8 cellular contexts compared by ENCODE assay signal in the genomic region with DNA sequence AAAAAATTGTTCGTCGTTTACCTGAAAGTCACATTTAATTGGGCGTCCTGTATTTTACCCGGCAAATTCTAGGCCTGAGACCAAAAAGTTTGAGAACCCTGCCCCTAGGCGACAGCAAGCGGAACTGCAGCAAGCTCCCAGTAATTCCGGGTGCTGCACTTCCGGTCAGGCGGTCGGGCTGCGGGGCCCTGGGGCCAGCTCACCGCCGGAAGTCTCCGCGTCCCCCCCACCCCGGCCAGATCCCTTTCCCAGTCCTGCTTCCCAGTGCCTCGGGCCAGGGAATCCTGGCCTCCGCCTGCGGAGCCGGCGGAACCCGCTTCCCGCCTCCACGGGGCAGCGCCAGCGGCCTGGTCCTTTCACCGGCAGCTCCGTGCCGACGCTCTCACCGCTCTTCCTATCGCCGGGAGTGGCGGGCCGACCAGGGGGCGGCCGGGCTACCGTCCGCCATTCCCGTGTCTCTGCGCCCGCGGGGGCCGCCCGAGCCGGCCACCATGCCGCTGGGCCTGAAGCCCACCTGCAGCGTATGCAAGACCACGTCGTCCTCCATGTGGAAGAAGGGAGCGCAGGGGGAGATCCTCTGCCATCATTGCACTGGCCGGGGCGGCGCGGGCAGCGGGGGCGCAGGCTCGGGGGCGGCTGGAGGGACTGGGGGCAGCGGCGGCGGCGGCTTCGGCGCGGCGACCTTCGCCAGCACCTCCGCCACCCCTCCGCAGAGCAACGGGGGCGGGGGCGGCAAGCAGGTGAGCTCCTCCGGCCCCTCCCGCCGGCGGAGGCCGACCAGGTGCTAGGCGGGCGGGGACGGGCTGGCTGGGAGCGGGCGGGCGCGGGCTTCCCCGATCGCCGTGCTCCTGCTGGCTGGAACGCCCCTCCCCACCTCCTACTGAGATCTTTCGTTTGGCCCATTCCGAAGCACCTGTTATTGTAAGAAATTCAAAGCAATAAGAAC. TPM values are rescaled to one million over a fixed set of nuclear protein-coding genes. Genes with fewer than 3 reads are reported as not detected.
DNase-seq lines count a peak whose midpoint lies in the region; ATAC-seq lines count a peak whose summit lies in the region.

A gene with protein sequence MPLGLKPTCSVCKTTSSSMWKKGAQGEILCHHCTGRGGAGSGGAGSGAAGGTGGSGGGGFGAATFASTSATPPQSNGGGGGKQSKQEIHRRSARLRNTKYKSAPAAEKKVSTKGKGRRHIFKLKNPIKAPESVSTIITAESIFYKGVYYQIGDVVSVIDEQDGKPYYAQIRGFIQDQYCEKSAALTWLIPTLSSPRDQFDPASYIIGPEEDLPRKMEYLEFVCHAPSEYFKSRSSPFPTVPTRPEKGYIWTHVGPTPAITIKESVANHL (plus strand): TSS at position 244 of the 946 bp plus-strand sequence. CDS start 248 bp downstream, at position 492.

- H3K4me1 ChIP-seq in GM23248 (ENCODE audit: insufficient read depth) = 0 out of 2 replicates have a peak, but pooled peaks cover 6% of the 10 kb centered on the region
- peaks cover 9 to 14% of the 10 kb centered on the region in 2 donors for H3K4me1 ChIP-seq in naive thymus-derived CD4-positive, alpha-beta T cell (ENCODE audit: control insufficient read depth in 2 of 2, insufficient read depth in 2 of 2, low read length in 2 of 2)

- no peaks in the 10 kb centered on the region for H3K9me3 Mint-ChIP-seq in naive thymus-derived CD4-positive, alpha-beta T cell
- peaks cover 0 to 1% of the 10 kb centered on the region in 2 donors for H3K9me3 Mint-ChIP-seq in stimulated activated naive B cell treated with anti-CD40 and anti-IgM and Interleukin-4, amounts not matched to agents 10 μg/mL and 1 μg/mL and 100 μg/mL, for 72 hours

- peak within 1 kb of the TSS; percentile 82 for H3K4me2 ChIP-seq in GM23248 (ENCODE audit: unreplicated experiment)

- H2AFZ ChIP-seq in GM23248 = peak within 1 kb of the TSS; percentile 84

- 1 to 2% methylated on average over 48 to 79 of the region's 91 CpGs for WGBS in GM23248 (ENCODE audit: low coverage in 1 of 2, low lambda C conversion rate in 2 of 2, missing lambda C conversion rate in 2 of 2), 2 experiments

- peak within 1 kb of the TSS; percentile 60 for H3K27ac ChIP-seq in GM23248
- H3K27ac ChIP-seq in naive thymus-derived CD4-positive, alpha-beta T cell (ENCODE audit: low read depth, low read length) = peak within 1 kb of the TSS; percentile 95

- H3K9ac ChIP-seq in GM23248 = peak within 1 kb of the TSS; percentile 87

- peaks cover 6 to 38% (median 17%) of the 10 kb centered on the region in 7 donors for H3K4me1 Mint-ChIP-seq in naive thymus-derived CD4-positive, alpha-beta T cell
- peaks cover 6 to 13% of the 10 kb centered on the region in 2 donors for H3K4me1 Mint-ChIP-seq in stimulated activated naive B cell treated with anti-CD40 and anti-IgM and Interleukin-4, amounts not matched to agents 10 μg/mL and 1 μg/mL and 100 μg/mL, for 72 hours

- in situ Hi-C loops in GM23248 (cut with MboI) = no loop called here

- peak within 1 kb of the TSS; percentile 81 to 97 (median 93) for H3K4me3 Mint-ChIP-seq in naive thymus-derived CD4-positive, alpha-beta T cell
- H3K4me3 Mint-ChIP-seq in stimulated activated naive B cell treated with anti-CD40 and anti-IgM and Interleukin-4, amounts not matched to agents 10 μg/mL and 1 μg/mL and 100 μg/mL, for 72 hours = peak within 1 kb of the TSS; percentile 89 to 94

- POLR2A ChIA-PET in naive thymus-derived CD4-positive, alpha-beta T cell (lab: Charles Lee) = interaction anchor here (0.7 to 3.3 kb wide), 22 partner anchors 9 to 785 kb away, joined by 3 to 34 read pairs (median 5); partner anchors contain the start of genes AKAP9, ANKIB1, CYP51A1 and ERVW-1

- H3K27me3 ChIP-seq in GM23248 (replicated peaks; ENCODE audit: insufficient read depth) = no peaks in the 10 kb centered on the region
- H3K27me3 ChIP-seq in naive thymus-derived CD4-positive, alpha-beta T cell (ENCODE audit: control insufficient read depth in 2 of 2, insufficient read depth in 2 of 2, low read length in 2 of 2) = no peaks in the 10 kb centered on the region

- H3K27me3 Mint-ChIP-seq in naive thymus-derived CD4-positive, alpha-beta T cell = peaks cover 0 to 3% (median 0%) of the 10 kb centered on the region in 5 donors
- H3K27me3 Mint-ChIP-seq in stimulated activated naive B cell treated with anti-CD40 and anti-IgM and Interleukin-4, amounts not matched to agents 10 μg/mL and 1 μg/mL and 100 μg/mL, for 72 hours = no peaks in the 10 kb centered on the region

- no peaks in the 10 kb centered on the region for H4K20me1 ChIP-seq in GM23248 (ENCODE audit: insufficient read depth)

- H3K9me3 ChIP-seq in GM23248 (ENCODE audit: low read depth) = no peaks in the 10 kb centered on the region
- no peaks in the 10 kb centered on the region for H3K9me3 ChIP-seq in naive thymus-derived CD4-positive, alpha-beta T cell (ENCODE audit: control insufficient read depth in 2 of 3, low read length in 3 of 3)

- ATAC-seq in naive thymus-derived CD4-positive, alpha-beta T cell = peak; percentile 89
- ATAC-seq in stimulated activated naive B cell treated with anti-CD40 and anti-IgM and Interleukin-4, amounts not matched to agents 10 μg/mL and 1 μg/mL and 100 μg/mL, for 72 hours (replicated peaks) = peak; percentile 87 to 91

- H3F3A ChIP-seq in GM23248 (ENCODE audit: insufficient read depth) = no peaks in the 10 kb centered on the region

- intact Hi-C loops in naive thymus-derived CD4-positive, alpha-beta T cell (cut with micrococcal nuclease) = loop anchor here (1.0 to 5.0 kb wide), 24 partner anchors 14 to 1993 kb away; partner anchors contain the start of genes AKAP9 (in 2 of the 2), ANKIB1 (in 2 of the 2), CYP51A1 (in 2 of the 2) and KRIT1 (in 2 of the 2)

- peaks cover 29% of the 10 kb centered on the region for H3K79me2 ChIP-seq in GM23248 (ENCODE audit: insufficient read depth)

- H3K4me3 ChIP-seq in GM23248 = peak within 1 kb of the TSS; percentile 85
- peak within 1 kb of the TSS; percentile 63 for H3K4me3 ChIP-seq in naive thymus-derived CD4-positive, alpha-beta T cell (ENCODE audit: low read length)

- H3K36me3 ChIP-seq in GM23248 (ENCODE audit: low read depth) = peaks cover 21% of the 10 kb centered on the region; the same call in 1 of the 2 replicates
- H3K36me3 ChIP-seq in naive thymus-derived CD4-positive, alpha-beta T cell (ENCODE audit: control insufficient read depth in 2 of 3, insufficient read depth in 3 of 3, low read length in 3 of 3) = peaks cover 0 to 4% (median 4%) of the 10 kb centered on the region in 3 experiments

- peak; percentile 98 for DNase-seq in ELF-1 (ENCODE audit: low read depth, low spot score)
- peak; percentile 96 for DNase-seq in GM23248
- peak; percentile 86 to 89 for DNase-seq in Kasumi-1 (lab: John Stamatoyannopoulos, UW)
- DNase-seq in RPMI8226 = peak; percentile 94
- peak; percentile 42 to 71 for DNase-seq in activated T-helper 1 cell treated with anti-CD3 and anti-CD28 coated beads, Interleukin-2, amount 50 U/mL, for 16 hours (ENCODE audit: low read depth in 1 of 2, low spot score in 1 of 2)
- peak; percentile 90 for DNase-seq in fibroblast of gingiva (ENCODE audit: low read depth)
- DNase-seq in naive thymus-derived CD4-positive, alpha-beta T cell = peak; percentile 64 to 87 (median 84)
- peak; percentile 85 for DNase-seq in stimulated activated naive B cell treated with anti-CD40 and anti-IgM and Interleukin-4, amounts not matched to agents 10 μg/mL and 1 μg/mL and 100 μg/mL, for 72 hours

- peaks cover 0 to 11% (median 6%) of the 10 kb centered on the region in 5 donors for H3K36me3 Mint-ChIP-seq in naive thymus-derived CD4-positive, alpha-beta T cell
- H3K36me3 Mint-ChIP-seq in stimulated activated naive B cell treated with anti-CD40 and anti-IgM and Interleukin-4, amounts not matched to agents 10 μg/mL and 1 μg/mL and 100 μg/mL, for 72 hours = peaks cover 8% of the 10 kb centered on the region in 2 donors

- peak within 1 kb of the TSS; percentile 95 to 99 (median 98) for H3K27ac Mint-ChIP-seq in naive thymus-derived CD4-positive, alpha-beta T cell
- peak within 1 kb of the TSS; percentile 95 for H3K27ac Mint-ChIP-seq in stimulated activated naive B cell treated with anti-CD40 and anti-IgM and Interleukin-4, amounts not matched to agents 10 μg/mL and 1 μg/mL and 100 μg/mL, for 72 hours

- H3K9me2 ChIP-seq in GM23248 (ENCODE audit: insufficient read depth) = no peaks in the 10 kb centered on the region

- CTCF ChIA-PET in naive thymus-derived CD4-positive, alpha-beta T cell (lab: Charles Lee) = interaction anchor here (0.6 to 3.1 kb wide), 15 partner anchors 10 to 618 kb away, joined by 3 to 41 read pairs (median 4); partner anchors contain the start of genes MTERF1, PEX1 and RBM48

RNA-seq across cellular contexts. Expression of the gene that starts here (rescaled TPM):
- total RNA-seq in GM23248 (2014; rRNA removed; shearing (Covaris generic)) = 20.1 and 21.4 TPM in 2 replicates
- polyA plus RNA-seq in GM23248 (2016; fragmentation: Nextera tagmentation; extraction: Ambion mirVana) = 10.0 and 10.8 TPM in 2 replicates
- total RNA-seq in naive thymus-derived CD4-positive, alpha-beta T cell = 10 to 100 TPM; 16.4 to 34.7 (median 22.7) TPM
- polyA plus RNA-seq in naive thymus-derived CD4-positive, alpha-beta T cell = 1 to 10 TPM; 5.3 to 7.9 TPM

Comparison
In these comparisons a context has a peak if more than half of its experiments do, and no peak if none do; other contexts are left out.
1. Peak in every context shown above with its lines: DNase-seq, ATAC-seq, H3K4me3 ChIP-seq and H3K27ac ChIP-seq.